2 cellular contexts compared by ENCODE assay signal in genomic region chr20:43857127-43857526, GRCh38.
A peak's percentile ranks its signal among the peaks of the same experiment; 100 is the strongest.
TF ChIP-seq lines count a peak whose summit lies in the region.

No MANE protein-coding gene starts in this region.

TF ChIP-seq in HepG2, 621 proteins besides CTCF, POLR2A, EP300 and RAD21:
- peak; percentile 97 for TF ChIP-seq PCBP2 (optimal IDR thresholded peaks at IDR 0.05; ENCODE audit: low read depth, low read length, poor library complexity, severe bottlenecking)
- 0 out of 2 replicates have a peak, but pooled peaks have one; percentile 42 for TF ChIP-seq PCBP1 (IDR thresholded peaks at IDR 0.05; ENCODE audit: borderline replicate concordance, low read depth, low read length)
- no peak for TF ChIP-seq ELF1 (CRISPR knock-in tag; IDR thresholded peaks at IDR 0.05)
- TF ChIP-seq HNRNPK (IDR thresholded peaks at IDR 0.05; ENCODE audit: low read depth, low read length, poor library complexity, severe bottlenecking) = peak; percentile 84
- TF ChIP-seq SAP130 (CRISPR knock-in tag; IDR thresholded peaks at IDR 0.05; ENCODE audit: low read depth) = no peak
- no peak for TF ChIP-seq ZC3H4 (CRISPR knock-in tag; IDR thresholded peaks at IDR 0.05; ENCODE audit: borderline replicate concordance)
- TF ChIP-seq ZNF746 (CRISPR knock-in tag; IDR thresholded peaks at IDR 0.05) = no peak
- TF ChIP-seq DBP (CRISPR knock-in tag; IDR thresholded peaks at IDR 0.05; ENCODE audit: not compliant biosample characterization) = no peak
- 0 out of 2 replicates have a peak, but pooled peaks have one; percentile 19 for TF ChIP-seq JUNB (CRISPR knock-in tag; IDR thresholded peaks at IDR 0.05; ENCODE audit: borderline replicate concordance)
- TF ChIP-seq NONO (IDR thresholded peaks at IDR 0.05) = 0 out of 2 replicates have a peak, but pooled peaks have one; percentile 74
- TF ChIP-seq NONO (CRISPR knock-in tag; conservative IDR thresholded peaks at IDR 0.05) = no peak

TF ChIP-seq in K562, 482 proteins besides CTCF, POLR2A, EP300 and RAD21:
- 0 out of 2 replicates have a peak, but pooled peaks have one; percentile 32 for TF ChIP-seq OTX1 (CRISPR knock-in tag; IDR thresholded peaks at IDR 0.05)
- no peak for TF ChIP-seq CBX3 (IDR thresholded peaks at IDR 0.05; ENCODE audit: borderline replicate concordance in 1 of 2, low read length in 2 of 2)
- TF ChIP-seq YY1 (IDR thresholded peaks at IDR 0.05; ENCODE audit: borderline replicate concordance in 1 of 3, control insufficient read depth in 1 of 3, extremely low read depth in 1 of 3, insufficient read depth in 3 of 3, insufficient read length in 1 of 3, insufficient replicate concordance in 2 of 3, low read depth in 1 of 3, low read length in 2 of 3) = no peak
- peak; percentile 18 for TF ChIP-seq ARHGAP35 (IDR thresholded peaks at IDR 0.05; ENCODE audit: partially characterized antibody)
- TF ChIP-seq NFE2L1 (tag; IDR thresholded peaks at IDR 0.05; ENCODE audit: borderline replicate concordance, low read depth) = no peak
- TF ChIP-seq BCOR (IDR thresholded peaks at IDR 0.05) = no peak
- TF ChIP-seq ZNF512 (tag; IDR thresholded peaks at IDR 0.05) = peak; percentile 67
- no peak for TF ChIP-seq CAMTA2 (CRISPR knock-in tag; conservative IDR thresholded peaks at IDR 0.05)
- no peak for TF ChIP-seq MTA2 (IDR thresholded peaks at IDR 0.05; ENCODE audit: low read depth)
- TF ChIP-seq ELF1 (tag; IDR thresholded peaks at IDR 0.05) = no peak
- no peak for TF ChIP-seq ZNF146 (CRISPR knock-in tag; IDR thresholded peaks at IDR 0.05; ENCODE audit: unreplicated experiment)
- no peak for TF ChIP-seq MAFK (IDR thresholded peaks at IDR 0.05; ENCODE audit: low read length)
- TF ChIP-seq ZC3H4 (CRISPR knock-in tag; IDR thresholded peaks at IDR 0.05; ENCODE audit: borderline replicate concordance) = no peak
- TF ChIP-seq CBX2 (IDR thresholded peaks at IDR 0.05; ENCODE audit: insufficient read depth, low read length, poor library complexity, severe bottlenecking) = no peak
- TF ChIP-seq ZNF253 (CRISPR knock-in tag; conservative IDR thresholded peaks at IDR 0.05) = no peak
- TF ChIP-seq NR4A1 (CRISPR knock-in tag; IDR thresholded peaks at IDR 0.05) = no peak
- TF ChIP-seq NR4A1 (tag; IDR thresholded peaks at IDR 0.05) = no peak
- TF ChIP-seq MITF (IDR thresholded peaks at IDR 0.05) = no peak
